21 cellular contexts compared by ENCODE assay signal in genomic region chr2:150030440-150030839, GRCh38.
"Had no signal": no experiment of that assay in that cellular context is flagged by ENCODE, and none has a peak within 500 bp of the region (broad histone marks: within the 10 kb centered on the region; RNA-seq: fewer than 3 reads in every experiment).

No MANE protein-coding gene starts in this region.

- H3K4me3 ChIP-seq: ascending aorta, coronary artery, gastroesophageal sphincter, heart left ventricle, ovary, psoas muscle, skin epidermis, tibial artery had no signal

- H3K27ac ChIP-seq: ascending aorta, coronary artery, gastroesophageal sphincter, heart left ventricle, ovary, psoas muscle, skin epidermis, tibial artery had no signal

- H3K4me3 Mint-ChIP-seq: activated CD4-positive, alpha-beta T cell treated with anti-CD3 and anti-CD28 coated beads, Interleukin-2, amount 10 ng/mL, durations not matched to agents 7 days and 5 days; central memory CD8-positive, alpha-beta T cell; naive thymus-derived CD8-positive, alpha-beta T cell; stimulated activated effector memory CD8-positive, alpha-beta T cell treated with anti-CD3 and anti-CD28 coated beads, Interleukin-12 subunit alpha, Interleukin-12 subunit beta, amount 100 ng/mL, for 72 hours; T-helper 1 cell treated with Interleukin-12 subunit alpha and Interleukin-12 subunit beta and Interleukin-4 antibody, amounts not matched to agents 30 μg/mL and 1 μg/mL, for 36 hours had no signal

- DNase-seq: activated CD4-positive, alpha-beta T cell treated with anti-CD3 and anti-CD28 coated beads, Interleukin-2, amount 10 ng/mL, durations not matched to agents 7 days and 5 days; activated CD8-positive, alpha-beta memory T cell treated with anti-CD3 and anti-CD28 coated beads for 24 hours; activated CD8-positive, alpha-beta memory T cell treated with anti-CD3 and anti-CD28 coated beads, Interleukin-2, amount 50 U/mL, for 48 hours; activated effector memory CD4-positive, alpha-beta T cell treated with anti-CD3 and anti-CD28 coated beads, Interleukin-2, amount 50 U/mL, for 16 hours; activated naive CD4-positive, alpha-beta T cell treated with anti-CD3 and anti-CD28 coated beads, Interleukin-2, amount 50 U/mL, for 16 hours; activated T-cell treated with anti-CD3 and anti-CD28 coated beads, Interleukin-2, amount 50 U/mL, for 48 hours; heart left ventricle; naive thymus-derived CD8-positive, alpha-beta T cell; psoas muscle; right cardiac atrium; stimulated activated CD4-positive, alpha-beta T cell treated with anti-CD3 and anti-CD28 coated beads, Interleukin-4, amount 100 ng/mL, for 24 hours; tibial artery had no signal

- H3K9me3 Mint-ChIP-seq: T-helper 1 cell treated with Interleukin-12 subunit alpha and Interleukin-12 subunit beta and Interleukin-4 antibody, amounts not matched to agents 30 μg/mL and 1 μg/mL, for 36 hours had no signal

- H3K4me1 Mint-ChIP-seq: activated CD4-positive, alpha-beta T cell treated with anti-CD3 and anti-CD28 coated beads, Interleukin-2, amount 10 ng/mL, durations not matched to agents 7 days and 5 days; central memory CD8-positive, alpha-beta T cell; naive thymus-derived CD8-positive, alpha-beta T cell; stimulated activated effector memory CD8-positive, alpha-beta T cell treated with anti-CD3 and anti-CD28 coated beads, Interleukin-12 subunit alpha, Interleukin-12 subunit beta, amount 100 ng/mL, for 72 hours had no signal

- H3K27me3 ChIP-seq: ascending aorta, gastroesophageal sphincter, heart left ventricle, ovary, tibial artery had no signal

- H3K36me3 ChIP-seq: ascending aorta, gastroesophageal sphincter, heart left ventricle, ovary, tibial artery had no signal

- H3K36me3 Mint-ChIP-seq: naive thymus-derived CD8-positive, alpha-beta T cell; stimulated activated effector memory CD8-positive, alpha-beta T cell treated with anti-CD3 and anti-CD28 coated beads, Interleukin-12 subunit alpha, Interleukin-12 subunit beta, amount 100 ng/mL, for 72 hours had no signal

- H3K27me3 Mint-ChIP-seq: activated CD4-positive, alpha-beta T cell treated with anti-CD3 and anti-CD28 coated beads, Interleukin-2, amount 10 ng/mL, durations not matched to agents 7 days and 5 days; central memory CD8-positive, alpha-beta T cell had no signal

- H3K4me1 ChIP-seq: ascending aorta, psoas muscle had no signal

- H3K27ac Mint-ChIP-seq: activated CD4-positive, alpha-beta T cell treated with anti-CD3 and anti-CD28 coated beads, Interleukin-2, amount 10 ng/mL, durations not matched to agents 7 days and 5 days; naive thymus-derived CD8-positive, alpha-beta T cell; stimulated activated effector memory CD8-positive, alpha-beta T cell treated with anti-CD3 and anti-CD28 coated beads, Interleukin-12 subunit alpha, Interleukin-12 subunit beta, amount 100 ng/mL, for 72 hours; T-helper 1 cell treated with Interleukin-12 subunit alpha and Interleukin-12 subunit beta and Interleukin-4 antibody, amounts not matched to agents 30 μg/mL and 1 μg/mL, for 36 hours had no signal

- ATAC-seq: activated CD4-positive, CD25-positive, alpha-beta regulatory T cell treated with anti-CD3 and anti-CD28 coated beads, Interleukin-2, amount 50 U/mL, for 24 hours; gastroesophageal sphincter; heart left ventricle; naive thymus-derived CD8-positive, alpha-beta T cell; psoas muscle; right cardiac atrium; stimulated activated effector memory CD8-positive, alpha-beta T cell treated with anti-CD3 and anti-CD28 coated beads, Interleukin-12 subunit alpha, Interleukin-12 subunit beta, amount 100 ng/mL, for 72 hours had no signal

- H3K9me3 ChIP-seq: ascending aorta, gastroesophageal sphincter, heart left ventricle, ovary, psoas muscle, tibial artery had no signal
